In the genomic region with DNA sequence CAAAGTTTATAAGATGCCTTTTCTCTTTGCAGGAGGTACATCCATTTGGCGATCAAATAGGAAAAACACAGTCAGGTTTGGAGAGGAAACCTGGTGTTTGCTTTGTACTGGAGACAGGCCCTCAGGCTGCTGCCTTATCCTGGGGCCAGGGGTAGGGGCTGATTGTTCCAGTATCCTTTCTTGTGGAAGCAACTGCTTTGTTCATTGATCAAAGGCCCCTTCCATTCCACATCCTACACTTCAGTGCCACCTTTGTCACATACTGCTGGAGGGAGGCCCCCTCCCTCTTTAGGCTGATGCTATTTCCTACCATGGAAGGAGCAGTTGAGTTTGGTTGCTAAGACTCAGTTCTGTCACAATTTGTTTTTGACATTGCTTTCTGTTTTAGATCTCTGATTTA, we compare ENCODE assay signal across 21 cellular contexts.
DNase-seq lines count a peak whose midpoint lies in the region; ATAC-seq and TF ChIP-seq lines count a peak whose summit lies in the region.
"Had no signal": no experiment of that assay in that cellular context is flagged by ENCODE, and none has a peak within 500 bp of the region (broad histone marks: within the 10 kb centered on the region; RNA-seq: fewer than 3 reads in every experiment).

No MANE protein-coding gene starts in this region.

- CTCF ChIA-PET in WTC11 (lab: Charles Lee) = no interaction called here

- WGBS in mesendoderm (ENCODE audit: extremely low coverage, insufficient coverage, low lambda C conversion rate) = no CpG with 5 or more reads among the region's 1 CpG
- 83 to 91% methylated on average over 1 of the region's 1 CpG for WGBS in gastroesophageal sphincter (ENCODE audit: low coverage in 1 of 2), 2 donors

- H4K20me1 ChIP-seq in GM23338 (replicated peaks; ENCODE audit: insufficient read depth) = no peaks in the 10 kb centered on the region
- H4K20me1 ChIP-seq: BLaER1 treated with 17β-estradiol and CSF1 and Interleukin-3, amounts not matched to agents 10 nM and 100 nM had no signal

- H3K27ac Mint-ChIP-seq in GM23338 (no peak overlapping the region), WTC11 (no peak overlapping the region)
- H3K27ac Mint-ChIP-seq: CD14-positive monocyte; CD4-positive, alpha-beta T cell; CD8-positive, alpha-beta memory T cell had no signal

- H2BK120ac ChIP-seq in mesendoderm (ENCODE audit: low read depth, low read length) = no peak overlapping the region

- DNase-seq in GM23338 (ENCODE audit: low spot score) (peak; percentile 26), WTC11 (ENCODE audit: low spot score) (no peak), mesendoderm (peak; percentile 31), OCI-M2 (lab: John Stamatoyannopoulos, UW; ENCODE audit: unreplicated experiment) (no peak), NCI-H1417 (lab: John Stamatoyannopoulos, UW) (no peak)
- DNase-seq: 8988T; ACHN; AML-193; BE2C; CD4-positive, alpha-beta T cell; CD8-positive, alpha-beta memory T cell; DMS 273 treated with DMSO at 0.1 percent for 48 hours; DMS79; EL; GF-D8; GM23248; HCEC 1CT had no signal

- TF ChIP-seq EP300 in gastroesophageal sphincter (IDR thresholded peaks at IDR 0.05) = no peak

- no peak overlapping the region for H3K4me3 ChIP-seq in GM23338
- no peak overlapping the region for H3K4me3 ChIP-seq in mesendoderm (ENCODE audit: low read length)
- H3K4me3 ChIP-seq in gastroesophageal sphincter = no peak overlapping the region
- H3K4me3 ChIP-seq: A549; BLaER1 treated with 17β-estradiol and CSF1 and Interleukin-3, amounts not matched to agents 10 nM and 100 nM; GM23248 had no signal

- no peak overlapping the region for H2BK15ac ChIP-seq in mesendoderm (replicated peaks; ENCODE audit: low read depth)

- H3K56ac ChIP-seq in mesendoderm (ENCODE audit: low read length) = no peak overlapping the region

- H2AFZ ChIP-seq in GM23338 = no peak overlapping the region
- H2AFZ ChIP-seq: GM23248 had no signal

- H3K4me1 ChIP-seq in GM23338 (ENCODE audit: insufficient read depth) (no peaks in the 10 kb centered on the region), mesendoderm (ENCODE audit: control insufficient read depth, low read depth, low read length) (no peaks in the 10 kb centered on the region), gastroesophageal sphincter (no peaks in the 10 kb centered on the region)
- H3K4me1 ChIP-seq: A549; BE2C; BLaER1 treated with 17β-estradiol and CSF1 and Interleukin-3, amounts not matched to agents 10 nM and 100 nM had no signal

- H3K9ac ChIP-seq in mesendoderm (ENCODE audit: low read length) = no peak overlapping the region
- H3K9ac ChIP-seq: BLaER1 treated with 17β-estradiol and CSF1 and Interleukin-3, amounts not matched to agents 10 nM and 100 nM; GM23248 had no signal

- H2AK5ac ChIP-seq in mesendoderm (ENCODE audit: low read length) = no peak overlapping the region

- no peak overlapping the region for H3K18ac ChIP-seq in mesendoderm (ENCODE audit: low read length)

- POLR2A ChIA-PET in WTC11 (lab: Charles Lee) = no interaction called here

- H3K79me2 ChIP-seq in GM23338 (replicated peaks; ENCODE audit: insufficient read depth) (no peaks in the 10 kb centered on the region), mesendoderm (ENCODE audit: control insufficient read depth, insufficient read depth, low read length) (no peaks in the 10 kb centered on the region)

- no peak overlapping the region for H2BK5ac ChIP-seq in mesendoderm (ENCODE audit: low read length)

- H3K4ac ChIP-seq in mesendoderm (ENCODE audit: low read depth, low read length) = no peak overlapping the region

- no peak for TF ChIP-seq CTCF in GM23338 (conservative IDR thresholded peaks at IDR 0.05; ENCODE audit: low read depth in 2 of 2)
- TF ChIP-seq CTCF in WTC11 (IDR thresholded peaks at IDR 0.05) = no peak
- TF ChIP-seq CTCF in gastroesophageal sphincter (IDR thresholded peaks at IDR 0.05) = no peak

- H3K27me3 Mint-ChIP-seq in GM23338 (ENCODE audit: insufficient read depth, low read depth, poor library complexity) = no peaks in the 10 kb centered on the region
- no peaks in the 10 kb centered on the region for H3K27me3 Mint-ChIP-seq in WTC11 (ENCODE audit: low read depth)
- H3K27me3 Mint-ChIP-seq: CD4-positive, alpha-beta T cell; CD8-positive, alpha-beta memory T cell had no signal

- H3K9me3 Mint-ChIP-seq in GM23338 = peaks cover 54% of the 10 kb centered on the region
- no peaks in the 10 kb centered on the region for H3K9me3 Mint-ChIP-seq in WTC11
- H3K9me3 Mint-ChIP-seq: CD4-positive, alpha-beta T cell had no signal

- TF ChIP-seq POLR2A in gastroesophageal sphincter (IDR thresholded peaks at IDR 0.05) = no peak

- H3K9me2 ChIP-seq in GM23338 (ENCODE audit: insufficient read depth) = no peaks in the 10 kb centered on the region

- no peak overlapping the region for H3K4me3 Mint-ChIP-seq in GM23338
- no peak overlapping the region for H3K4me3 Mint-ChIP-seq in WTC11
- H3K4me3 Mint-ChIP-seq: CD14-positive monocyte; CD4-positive, alpha-beta T cell; CD8-positive, alpha-beta memory T cell had no signal

- H3K23ac ChIP-seq in mesendoderm (ENCODE audit: low read length) = no peak overlapping the region

- no peaks in the 10 kb centered on the region for H3K4me1 Mint-ChIP-seq in GM23338
- peaks cover 12% of the 10 kb centered on the region for H3K4me1 Mint-ChIP-seq in WTC11
- H3K4me1 Mint-ChIP-seq: CD14-positive monocyte; CD8-positive, alpha-beta memory T cell had no signal

- H3K4me2 ChIP-seq in GM23338 = no peak overlapping the region
- H3K4me2 ChIP-seq in mesendoderm (ENCODE audit: low read length) = no peak overlapping the region
- H3K4me2 ChIP-seq: A549; BLaER1 treated with 17β-estradiol and CSF1 and Interleukin-3, amounts not matched to agents 10 nM and 100 nM had no signal

- H3K27ac ChIP-seq in GM23338 (ENCODE audit: low read depth) = no peak overlapping the region
- H3K27ac ChIP-seq in mesendoderm (ENCODE audit: low read depth, low read length) = no peak overlapping the region
- no peak overlapping the region for H3K27ac ChIP-seq in gastroesophageal sphincter
- H3K27ac ChIP-seq: A549; BLaER1 treated with 17β-estradiol and CSF1 and Interleukin-3, amounts not matched to agents 10 nM and 100 nM; GM23248 had no signal

- H4K8ac ChIP-seq in mesendoderm (ENCODE audit: low read depth, low read length) = no peak overlapping the region

- ATAC-seq in GM23338 (no peak; the same call in 2 of the 3 replicates), WTC11 (peak; percentile 66), gastroesophageal sphincter (no peak)
- ATAC-seq: A549 had no signal

- H3K36me3 ChIP-seq in GM23338 (ENCODE audit: insufficient read depth) = no peaks in the 10 kb centered on the region
- no peaks in the 10 kb centered on the region for H3K36me3 ChIP-seq in mesendoderm (ENCODE audit: control insufficient read depth, insufficient read depth, low read length)
- no peaks in the 10 kb centered on the region for H3K36me3 ChIP-seq in gastroesophageal sphincter
- H3K36me3 ChIP-seq: BE2C; BLaER1 treated with 17β-estradiol and CSF1 and Interleukin-3, amounts not matched to agents 10 nM and 100 nM had no signal

- H3K36me3 Mint-ChIP-seq in GM23338 (ENCODE audit: low read depth) (no peaks in the 10 kb centered on the region), WTC11 (no peaks in the 10 kb centered on the region)
- H3K36me3 Mint-ChIP-seq: CD14-positive monocyte; CD8-positive, alpha-beta memory T cell had no signal

- no peak overlapping the region for H4K5ac ChIP-seq in mesendoderm (ENCODE audit: low read length)

- no peaks in the 10 kb centered on the region for H3F3A ChIP-seq in GM23338 (replicated peaks; ENCODE audit: low read depth)

- H3K79me1 ChIP-seq in mesendoderm (ENCODE audit: low read length) = no peaks in the 10 kb centered on the region

- H3K27me3 ChIP-seq in GM23338 (ENCODE audit: insufficient read depth) (no peaks in the 10 kb centered on the region), mesendoderm (ENCODE audit: insufficient read depth, low read length, poor library complexity) (no peaks in the 10 kb centered on the region), gastroesophageal sphincter (no peaks in the 10 kb centered on the region)
- H3K27me3 ChIP-seq: BE2C; BLaER1 treated with 17β-estradiol and CSF1 and Interleukin-3, amounts not matched to agents 10 nM and 100 nM had no signal

- H3K9me3 ChIP-seq in gastroesophageal sphincter = no peaks in the 10 kb centered on the region
- H3K9me3 ChIP-seq: A549; BE2C; BLaER1 treated with 17β-estradiol and CSF1 and Interleukin-3, amounts not matched to agents 10 nM and 100 nM had no signal

TF ChIP-seq in GM23338, 12 proteins besides CTCF, POLR2A, EP300 and RAD21 (continues in another document):
- TF ChIP-seq EZH2phosphoT487 (IDR thresholded peaks at IDR 0.05; ENCODE audit: unreplicated experiment) = no peak
- TF ChIP-seq ZNF114 (CRISPR knock-in tag; IDR thresholded peaks at IDR 0.05) = no peak
- TF ChIP-seq, protein P1, sequence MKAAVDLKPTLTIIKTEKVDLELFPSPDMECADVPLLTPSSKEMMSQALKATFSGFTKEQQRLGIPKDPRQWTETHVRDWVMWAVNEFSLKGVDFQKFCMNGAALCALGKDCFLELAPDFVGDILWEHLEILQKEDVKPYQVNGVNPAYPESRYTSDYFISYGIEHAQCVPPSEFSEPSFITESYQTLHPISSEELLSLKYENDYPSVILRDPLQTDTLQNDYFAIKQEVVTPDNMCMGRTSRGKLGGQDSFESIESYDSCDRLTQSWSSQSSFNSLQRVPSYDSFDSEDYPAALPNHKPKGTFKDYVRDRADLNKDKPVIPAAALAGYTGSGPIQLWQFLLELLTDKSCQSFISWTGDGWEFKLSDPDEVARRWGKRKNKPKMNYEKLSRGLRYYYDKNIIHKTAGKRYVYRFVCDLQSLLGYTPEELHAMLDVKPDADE (IDR thresholded peaks at IDR 0.05) = no peak

TF ChIP-seq in WTC11, 78 proteins besides CTCF, POLR2A, EP300 and RAD21:
- TF ChIP-seq ZBTB21 (CRISPR knock-in tag; IDR thresholded peaks at IDR 0.05; ENCODE audit: borderline replicate concordance) (no peak), MYBL2 (CRISPR knock-in tag; IDR thresholded peaks at IDR 0.05) (no peak), ZNF423 (CRISPR knock-in tag; IDR thresholded peaks at IDR 0.05) (no peak)
- TF ChIP-seq, protein P2, sequence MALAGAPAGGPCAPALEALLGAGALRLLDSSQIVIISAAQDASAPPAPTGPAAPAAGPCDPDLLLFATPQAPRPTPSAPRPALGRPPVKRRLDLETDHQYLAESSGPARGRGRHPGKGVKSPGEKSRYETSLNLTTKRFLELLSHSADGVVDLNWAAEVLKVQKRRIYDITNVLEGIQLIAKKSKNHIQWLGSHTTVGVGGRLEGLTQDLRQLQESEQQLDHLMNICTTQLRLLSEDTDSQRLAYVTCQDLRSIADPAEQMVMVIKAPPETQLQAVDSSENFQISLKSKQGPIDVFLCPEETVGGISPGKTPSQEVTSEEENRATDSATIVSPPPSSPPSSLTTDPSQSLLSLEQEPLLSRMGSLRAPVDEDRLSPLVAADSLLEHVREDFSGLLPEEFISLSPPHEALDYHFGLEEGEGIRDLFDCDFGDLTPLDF (CRISPR knock-in tag; IDR thresholded peaks at IDR 0.05) = no peak

Comparison
In these comparisons a context has a peak if more than half of its experiments do, and no peak if none do; other contexts are left out.
1. DNase-seq: peak in GM23338 (single experiment) and mesendoderm (single experiment); none in WTC11 (single experiment), OCI-M2 (single experiment) and NCI-H1417 (0 of 3).